ENCODE assay signal across 8 cellular contexts in the genomic region with DNA sequence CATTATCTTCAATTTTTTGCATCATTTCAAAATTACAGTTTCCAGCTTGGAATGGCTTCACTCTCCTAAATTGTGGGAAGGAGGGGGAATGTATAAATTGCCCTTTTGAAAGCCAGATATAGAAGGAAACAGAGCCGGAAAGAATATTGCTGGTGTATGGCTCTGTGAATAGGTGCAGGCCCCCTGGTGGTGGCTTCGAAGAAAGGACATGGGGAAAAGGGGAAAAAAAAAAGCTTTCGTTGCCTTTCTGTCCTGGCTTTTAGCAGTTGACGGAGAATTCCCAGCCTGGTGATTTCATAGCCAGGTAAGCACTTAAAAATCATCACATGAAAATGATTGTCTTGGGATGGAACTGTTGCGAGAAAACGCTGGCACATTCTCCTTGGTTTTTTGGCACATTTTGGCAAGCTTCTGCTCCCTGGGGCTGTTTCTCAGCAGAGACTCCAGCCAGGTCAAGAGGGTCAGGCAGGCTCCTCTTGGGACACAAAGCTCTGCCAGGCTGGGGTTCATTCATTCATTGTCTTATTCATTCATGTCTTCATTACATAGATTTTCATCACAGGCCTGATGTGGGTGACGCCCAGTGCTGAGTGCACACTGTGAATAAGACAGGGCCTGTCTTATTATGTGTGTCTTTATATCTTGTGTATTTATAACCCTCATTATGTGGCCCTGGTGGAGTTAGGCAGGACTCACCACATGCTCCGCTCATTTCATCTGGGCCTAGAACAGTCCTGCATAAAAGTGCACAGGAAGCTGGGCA.
A peak's percentile ranks its signal among the peaks of the same experiment; 100 is the strongest.
DNase-seq lines count a peak whose midpoint lies in the region; ATAC-seq, FAIRE-seq and TF ChIP-seq lines count a peak whose summit lies in the region.

No MANE protein-coding gene starts in this region.

- no peaks in the 10 kb centered on the region for H4K20me1 ChIP-seq in GM23338 (replicated peaks; ENCODE audit: insufficient read depth)

- H3F3A ChIP-seq in GM23338 (replicated peaks; ENCODE audit: low read depth): no peaks in the 10 kb centered on the region

- 27 to 29% methylated on average over 8 of the region's 8 CpGs for WGBS in pancreas, 2 donors

- no peak for TF ChIP-seq POLR2A in vagina (IDR thresholded peaks at IDR 0.05)

- no peak overlapping the region for H3K27ac Mint-ChIP-seq in GM23338

- ATAC-seq in GM23338 (peak; percentile 85), pancreas (peak; percentile 74 to 95 (median 92)), HG03342 (IDR thresholded peaks at IDR 0.05; ENCODE audit: unreplicated experiment) (no peak)

- H3K4me1 ChIP-seq in GM23338 (ENCODE audit: insufficient read depth) (peaks cover 4% of the 10 kb centered on the region; the same call in 1 of the 2 replicates), pancreas (no peaks in the 10 kb centered on the region), vagina (peaks cover 28% of the 10 kb centered on the region)

- DNase-seq in C1 segment of cervical spinal cord (lab: John Stamatoyannopoulos, UW) (peak in 8 of 14 donors; percentile 46 to 65 (median 60)), GM23338 (ENCODE audit: low spot score) (peak; percentile 84), NCI-H510A (lab: John Stamatoyannopoulos, UW) (peak; percentile 18), germinal center (ENCODE audit: low spot score) (peak; percentile 41), pancreas (peak in 3 of 6 donors; percentile 27 to 42 (median 37)), vagina (ENCODE audit: extremely low spot score in 2 of 2) (peak in 1 of 2 donors; percentile 98)
- DNase-seq in activated naive CD4-positive, alpha-beta T cell treated with Interleukin-2 at 50 U/mL for 16 hours: peak; percentile 32

- H3K27ac ChIP-seq in GM23338 (ENCODE audit: low read depth): no peak overlapping the region
- no peak overlapping the region for H3K27ac ChIP-seq in pancreas
- H3K27ac ChIP-seq in vagina: peak overlapping the region; percentile 74

- H3K36me3 ChIP-seq in GM23338 (ENCODE audit: insufficient read depth) (no peaks in the 10 kb centered on the region), pancreas (no peaks in the 10 kb centered on the region), vagina (no peaks in the 10 kb centered on the region)

- no peaks in the 10 kb centered on the region for H3K79me2 ChIP-seq in GM23338 (replicated peaks; ENCODE audit: insufficient read depth)

- no peak for FAIRE-seq in pancreas (lab: Jason Lieb, UNC)

- intact Hi-C loops in pancreas (cut with DNase I): no loop called here
- intact Hi-C loops in vagina (cut with DNase I): no loop called here

- no peaks in the 10 kb centered on the region; the same call in 2 of the 3 replicates for H3K36me3 Mint-ChIP-seq in GM23338 (ENCODE audit: low read depth)

- TF ChIP-seq CTCF in GM23338 (conservative IDR thresholded peaks at IDR 0.05; ENCODE audit: low read depth in 2 of 2) (peak; percentile 75 to 96), pancreas (IDR thresholded peaks at IDR 0.05) (peak; percentile 51 to 80 (median 76)), vagina (IDR thresholded peaks at IDR 0.05) (peak in 2 of 3 experiments; percentile 77 to 80)

- no peak overlapping the region for H3K4me3 Mint-ChIP-seq in GM23338

- peaks cover 10% of the 10 kb centered on the region for H3K4me1 Mint-ChIP-seq in GM23338

- H2AFZ ChIP-seq in GM23338: no peak overlapping the region

- H3K9me3 ChIP-seq in pancreas: no peaks in the 10 kb centered on the region
- no peaks in the 10 kb centered on the region for H3K9me3 ChIP-seq in vagina

- no peaks in the 10 kb centered on the region for H3K9me2 ChIP-seq in GM23338 (ENCODE audit: insufficient read depth)

- H3K4me3 ChIP-seq in GM23338 (no peak overlapping the region), pancreas (no peak overlapping the region), vagina (no peak overlapping the region)

- H3K9me3 Mint-ChIP-seq in GM23338: no peaks in the 10 kb centered on the region

- no peak overlapping the region for H3K4me2 ChIP-seq in GM23338

- peaks cover 10% of the 10 kb centered on the region for H3K27me3 Mint-ChIP-seq in GM23338 (ENCODE audit: insufficient read depth, low read depth, poor library complexity)

- H3K27me3 ChIP-seq in GM23338 (ENCODE audit: insufficient read depth) (no peaks in the 10 kb centered on the region), pancreas (no peaks in the 10 kb centered on the region), vagina (no peaks in the 10 kb centered on the region)

TF ChIP-seq in GM23338, 12 proteins besides CTCF, POLR2A, EP300 and RAD21:
- TF ChIP-seq CREB1 (CRISPR knock-in tag; IDR thresholded peaks at IDR 0.05; ENCODE audit: low read depth): no peak
- no peak for TF ChIP-seq JUNB (IDR thresholded peaks at IDR 0.05; ENCODE audit: unreplicated experiment)
- no peak for TF ChIP-seq EZH2phosphoT487 (IDR thresholded peaks at IDR 0.05; ENCODE audit: unreplicated experiment)
- TF ChIP-seq ZNF331 (CRISPR knock-in tag; IDR thresholded peaks at IDR 0.05; ENCODE audit: low read depth): no peak
- no peak for TF ChIP-seq NANOG (IDR thresholded peaks at IDR 0.05; ENCODE audit: borderline replicate concordance)
- no peak for TF ChIP-seq STAT1 (IDR thresholded peaks at IDR 0.05; ENCODE audit: unreplicated experiment)
- TF ChIP-seq EZH2 (IDR thresholded peaks at IDR 0.05; ENCODE audit: low read depth, unreplicated experiment): no peak
- no peak for TF ChIP-seq ZNF114 (CRISPR knock-in tag; IDR thresholded peaks at IDR 0.05)
- no peak for TF ChIP-seq POLR2AphosphoS5 (IDR thresholded peaks at IDR 0.05; ENCODE audit: low read depth)
- TF ChIP-seq, protein P1, sequence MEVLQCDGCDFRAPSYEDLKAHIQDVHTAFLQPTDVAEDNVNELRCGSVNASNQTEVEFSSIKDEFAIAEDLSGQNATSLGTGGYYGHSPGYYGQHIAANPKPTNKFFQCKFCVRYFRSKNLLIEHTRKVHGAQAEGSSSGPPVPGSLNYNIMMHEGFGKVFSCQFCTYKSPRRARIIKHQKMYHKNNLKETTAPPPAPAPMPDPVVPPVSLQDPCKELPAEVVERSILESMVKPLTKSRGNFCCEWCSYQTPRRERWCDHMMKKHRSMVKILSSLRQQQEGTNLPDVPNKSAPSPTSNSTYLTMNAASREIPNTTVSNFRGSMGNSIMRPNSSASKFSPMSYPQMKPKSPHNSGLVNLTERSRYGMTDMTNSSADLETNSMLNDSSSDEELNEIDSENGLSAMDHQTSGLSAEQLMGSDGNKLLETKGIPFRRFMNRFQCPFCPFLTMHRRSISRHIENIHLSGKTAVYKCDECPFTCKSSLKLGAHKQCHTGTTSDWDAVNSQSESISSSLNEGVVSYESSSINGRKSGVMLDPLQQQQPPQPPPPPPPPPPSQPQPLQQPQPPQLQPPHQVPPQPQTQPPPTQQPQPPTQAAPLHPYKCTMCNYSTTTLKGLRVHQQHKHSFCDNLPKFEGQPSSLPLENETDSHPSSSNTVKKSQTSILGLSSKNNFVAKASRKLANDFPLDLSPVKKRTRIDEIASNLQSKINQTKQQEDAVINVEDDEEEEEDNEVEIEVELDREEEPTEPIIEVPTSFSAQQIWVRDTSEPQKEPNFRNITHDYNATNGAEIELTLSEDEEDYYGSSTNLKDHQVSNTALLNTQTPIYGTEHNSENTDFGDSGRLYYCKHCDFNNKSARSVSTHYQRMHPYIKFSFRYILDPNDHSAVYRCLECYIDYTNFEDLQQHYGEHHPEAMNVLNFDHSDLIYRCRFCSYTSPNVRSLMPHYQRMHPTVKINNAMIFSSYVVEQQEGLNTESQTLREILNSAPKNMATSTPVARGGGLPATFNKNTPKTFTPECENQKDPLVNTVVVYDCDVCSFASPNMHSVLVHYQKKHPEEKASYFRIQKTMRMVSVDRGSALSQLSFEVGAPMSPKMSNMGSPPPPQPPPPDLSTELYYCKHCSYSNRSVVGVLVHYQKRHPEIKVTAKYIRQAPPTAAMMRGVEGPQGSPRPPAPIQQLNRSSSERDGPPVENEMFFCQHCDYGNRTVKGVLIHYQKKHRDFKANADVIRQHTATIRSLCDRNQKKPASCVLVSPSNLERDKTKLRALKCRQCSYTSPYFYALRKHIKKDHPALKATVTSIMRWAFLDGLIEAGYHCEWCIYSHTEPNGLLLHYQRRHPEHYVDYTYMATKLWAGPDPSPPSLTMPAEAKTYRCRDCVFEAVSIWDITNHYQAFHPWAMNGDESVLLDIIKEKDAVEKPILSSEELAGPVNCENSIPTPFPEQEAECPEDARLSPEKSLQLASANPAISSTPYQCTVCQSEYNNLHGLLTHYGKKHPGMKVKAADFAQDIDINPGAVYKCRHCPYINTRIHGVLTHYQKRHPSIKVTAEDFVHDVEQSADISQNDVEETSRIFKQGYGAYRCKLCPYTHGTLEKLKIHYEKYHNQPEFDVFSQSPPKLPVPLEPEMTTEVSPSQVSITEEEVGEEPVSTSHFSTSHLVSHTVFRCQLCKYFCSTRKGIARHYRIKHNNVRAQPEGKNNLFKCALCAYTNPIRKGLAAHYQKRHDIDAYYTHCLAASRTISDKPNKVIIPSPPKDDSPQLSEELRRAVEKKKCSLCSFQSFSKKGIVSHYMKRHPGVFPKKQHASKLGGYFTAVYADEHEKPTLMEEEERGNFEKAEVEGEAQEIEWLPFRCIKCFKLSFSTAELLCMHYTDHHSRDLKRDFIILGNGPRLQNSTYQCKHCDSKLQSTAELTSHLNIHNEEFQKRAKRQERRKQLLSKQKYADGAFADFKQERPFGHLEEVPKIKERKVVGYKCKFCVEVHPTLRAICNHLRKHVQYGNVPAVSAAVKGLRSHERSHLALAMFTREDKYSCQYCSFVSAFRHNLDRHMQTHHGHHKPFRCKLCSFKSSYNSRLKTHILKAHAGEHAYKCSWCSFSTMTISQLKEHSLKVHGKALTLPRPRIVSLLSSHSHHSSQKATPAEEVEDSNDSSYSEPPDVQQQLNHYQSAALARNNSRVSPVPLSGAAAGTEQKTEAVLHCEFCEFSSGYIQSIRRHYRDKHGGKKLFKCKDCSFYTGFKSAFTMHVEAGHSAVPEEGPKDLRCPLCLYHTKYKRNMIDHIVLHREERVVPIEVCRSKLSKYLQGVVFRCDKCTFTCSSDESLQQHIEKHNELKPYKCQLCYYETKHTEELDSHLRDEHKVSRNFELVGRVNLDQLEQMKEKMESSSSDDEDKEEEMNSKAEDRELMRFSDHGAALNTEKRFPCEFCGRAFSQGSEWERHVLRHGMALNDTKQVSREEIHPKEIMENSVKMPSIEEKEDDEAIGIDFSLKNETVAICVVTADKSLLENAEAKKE (CRISPR knock-in tag; IDR thresholded peaks at IDR 0.05): no peak
